Comparison of ENCODE assay signal across 8 cellular contexts in genomic region chr9:137236238-137236935, GRCh38. TPM values are rescaled to one million over a fixed set of nuclear protein-coding genes. Genes with fewer than 3 reads are reported as not detected.
DNase-seq lines count a peak whose midpoint lies in the region; ATAC-seq and TF ChIP-seq lines count a peak whose summit lies in the region.

No MANE protein-coding gene starts in this region.

- TF ChIP-seq POLR2A in GM18526 (IDR thresholded peaks at IDR 0.05; ENCODE audit: extremely low read depth, insufficient read length) (peak; percentile 29), vagina (IDR thresholded peaks at IDR 0.05) (no peak)

- H3K27ac ChIP-seq in 22Rv1 = peak overlapping the region; percentile 97
- H3K27ac ChIP-seq in heart right ventricle = peak overlapping the region in 3 of 10 donors; percentile 2 to 37 (median 8)
- H3K27ac ChIP-seq in vagina = no peak overlapping the region

- peak; percentile 93 for DNase-seq in NCI-H1436 (lab: John Stamatoyannopoulos, UW)
- peak; percentile 71 for DNase-seq in SW480 (ENCODE audit: low spot score)
- peak; percentile 97 for DNase-seq in activated naive CD8-positive, alpha-beta T cell treated with anti-CD3 and anti-CD28 coated beads, Interleukin-2, amount 50 U/mL, for 24 hours
- peak; percentile 85 to 88 for DNase-seq in heart right ventricle
- DNase-seq in putamen (ENCODE audit: low spot score) = peak; percentile 60
- no peak for DNase-seq in vagina (ENCODE audit: extremely low spot score in 2 of 2)

- H3K27me3 ChIP-seq in heart right ventricle = peaks cover 8 to 34% (median 30%) of the 10 kb centered on the region in 7 donors
- peaks cover 4% of the 10 kb centered on the region for H3K27me3 ChIP-seq in vagina

- H3K4me3 ChIP-seq in heart right ventricle (peak overlapping the region in 8 of 10 donors; percentile 9 to 40 (median 32)), vagina (peak overlapping the region; percentile 5 to 27)

- H3K36me3 Mint-ChIP-seq in activated naive CD8-positive, alpha-beta T cell treated with anti-CD3 and anti-CD28 coated beads, Interleukin-2, amount 50 U/mL, for 24 hours (ENCODE audit: low read depth) = peaks cover 4% of the 10 kb centered on the region

- H3K9me3 Mint-ChIP-seq in activated naive CD8-positive, alpha-beta T cell treated with anti-CD3 and anti-CD28 coated beads, Interleukin-2, amount 50 U/mL, for 24 hours = no peaks in the 10 kb centered on the region

- H3K4me1 ChIP-seq in heart right ventricle (peaks cover 14 to 47% (median 32%) of the 10 kb centered on the region in 9 donors), vagina (peaks cover 41% of the 10 kb centered on the region)

- no peak overlapping the region for H3K27ac Mint-ChIP-seq in activated naive CD8-positive, alpha-beta T cell treated with anti-CD3 and anti-CD28 coated beads, Interleukin-2, amount 50 U/mL, for 24 hours

- H3K4me3 Mint-ChIP-seq in activated naive CD8-positive, alpha-beta T cell treated with anti-CD3 and anti-CD28 coated beads, Interleukin-2, amount 50 U/mL, for 24 hours = no peak overlapping the region

- H3K9me3 ChIP-seq in heart right ventricle (no peaks in the 10 kb centered on the region), vagina (no peaks in the 10 kb centered on the region)

- intact Hi-C loops in heart right ventricle (cut with DNase I) = loop anchor here in 2 of 10 donors (5.0 to 10.0 kb wide), 2 partner anchors 119 to 452 kb away; no protein-coding TSS in a partner anchor
- intact Hi-C loops in vagina (cut with DNase I) = no loop called here

- TF ChIP-seq CTCF in 22Rv1 (IDR thresholded peaks at IDR 0.05) (peak; percentile 99), heart right ventricle (IDR thresholded peaks at IDR 0.05) (peak; percentile 96 to 99 (median 98)), vagina (IDR thresholded peaks at IDR 0.05) (peak; percentile 88 to 98 (median 96))

- no peaks in the 10 kb centered on the region for H3K36me3 ChIP-seq in heart right ventricle
- no peaks in the 10 kb centered on the region for H3K36me3 ChIP-seq in vagina

- H3K27me3 Mint-ChIP-seq in activated naive CD8-positive, alpha-beta T cell treated with anti-CD3 and anti-CD28 coated beads, Interleukin-2, amount 50 U/mL, for 24 hours = peaks cover 3% of the 10 kb centered on the region

- 8 to 13% methylated on average over 31 of the region's 31 CpGs for WGBS in heart right ventricle, 2 donors

- peaks cover 22% of the 10 kb centered on the region for H3K4me1 Mint-ChIP-seq in activated naive CD8-positive, alpha-beta T cell treated with anti-CD3 and anti-CD28 coated beads, Interleukin-2, amount 50 U/mL, for 24 hours

- ATAC-seq in activated naive CD8-positive, alpha-beta T cell treated with anti-CD3 and anti-CD28 coated beads, Interleukin-2, amount 50 U/mL, for 24 hours = peak; percentile 31
- peak; percentile 19 to 53 (median 44) for ATAC-seq in heart right ventricle

RNA-seq across cellular contexts. Expression of gene TUBB4B, which starts 4.7 kb away (rescaled TPM):
- 100 to 1,000 TPM; 211 to 495 (median 330) TPM for total RNA-seq in heart right ventricle
- polyA plus RNA-seq in heart right ventricle = 100 to 1,000 TPM; 522 to 992 TPM
- total RNA-seq in vagina = 312 TPM

RNA-seq across cellular contexts. Expression of gene SLC34A3, which starts 5.7 kb away (rescaled TPM):
- not detected for total RNA-seq in heart right ventricle
- polyA plus RNA-seq in heart right ventricle = not detected
- total RNA-seq in vagina = not detected

RNA-seq across cellular contexts. Expression of gene RNF224, which starts 9.1 kb away (rescaled TPM):
- total RNA-seq in heart right ventricle (under 1 TPM in 1 of 10 donors, not detected in 9; 0.14 TPM), vagina (0.74 TPM)
- not detected for polyA plus RNA-seq in heart right ventricle

RNA-seq across cellular contexts. Expression of gene CYSRT1, which starts 11.4 kb away (rescaled TPM):
- total RNA-seq in heart right ventricle (under 1 TPM in 6 of 10 donors, not detected in 4; 0.21 to 0.71 (median 0.37) TPM), vagina (24.3 TPM)
- polyA plus RNA-seq in heart right ventricle = under 1 TPM; 0.19 to 0.59 TPM

RNA-seq across cellular contexts. Expression of gene RNF208, which starts 14.3 kb away (rescaled TPM):
- 10 to 100 TPM; 20.7 to 34.5 (median 24.1) TPM for total RNA-seq in heart right ventricle
- 10 to 100 TPM; 14.2 to 83.8 TPM for polyA plus RNA-seq in heart right ventricle
- total RNA-seq in vagina = 0.98 TPM

Comparison
In these comparisons a context has a peak if more than half of its experiments do, and no peak if none do; other contexts are left out.
1. DNase-seq: peak in NCI-H1436 (single experiment), SW480 (single experiment), activated naive CD8-positive, alpha-beta T cell treated with anti-CD3 and anti-CD28 coated beads, Interleukin-2, amount 50 U/mL, for 24 hours (single experiment), heart right ventricle (2 of 2) and putamen (single experiment); none in vagina (0 of 2).
2. Peak in every context shown above with its lines, with median percentiles within 50 percentile points of each other: CTCF ChIP-seq.